1 cellular context compared by ENCODE assay signal in the genomic region with DNA sequence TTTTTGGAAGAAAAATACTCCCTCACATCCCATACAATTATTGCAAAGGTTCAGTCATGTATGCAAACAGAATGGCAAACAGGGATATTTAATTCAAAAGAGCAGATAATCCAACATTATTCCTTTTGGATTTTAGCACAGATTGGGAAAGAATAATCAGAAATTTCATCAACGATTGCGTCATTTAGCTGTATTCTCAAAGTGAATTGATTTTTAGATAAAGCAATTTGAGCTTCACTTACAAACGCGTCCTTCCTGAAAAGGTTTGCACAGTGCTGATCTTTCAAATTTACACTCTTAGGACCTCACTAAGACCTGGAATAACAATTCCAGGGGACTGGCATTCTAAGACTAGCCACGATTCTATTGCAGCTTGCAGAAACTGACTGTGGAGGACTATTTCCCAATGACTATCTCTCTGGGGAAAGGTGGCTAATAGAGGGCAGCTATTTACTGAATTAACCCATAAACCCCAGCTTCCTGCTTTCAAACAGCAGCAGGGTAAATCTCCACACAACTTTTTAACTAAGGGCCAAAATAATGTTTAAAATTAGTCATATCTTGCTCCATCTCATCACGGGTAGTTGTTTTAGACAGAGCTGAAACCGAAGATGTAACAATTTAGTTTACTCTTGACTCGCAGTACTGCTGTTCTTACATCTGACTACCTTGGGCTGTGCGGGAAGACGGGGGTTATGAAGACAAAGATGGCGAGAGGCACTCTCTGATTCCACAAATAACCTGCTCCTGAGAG.
TF ChIP-seq lines count a peak whose summit lies in the region.

No MANE protein-coding gene starts in this region.

TF ChIP-seq in HepG2, 621 proteins besides CTCF, POLR2A, EP300 and RAD21 (continued from another document and continues in another):
- no peak for TF ChIP-seq MTF1 (CRISPR knock-in tag; IDR thresholded peaks at IDR 0.05)
- TF ChIP-seq, protein P1, sequence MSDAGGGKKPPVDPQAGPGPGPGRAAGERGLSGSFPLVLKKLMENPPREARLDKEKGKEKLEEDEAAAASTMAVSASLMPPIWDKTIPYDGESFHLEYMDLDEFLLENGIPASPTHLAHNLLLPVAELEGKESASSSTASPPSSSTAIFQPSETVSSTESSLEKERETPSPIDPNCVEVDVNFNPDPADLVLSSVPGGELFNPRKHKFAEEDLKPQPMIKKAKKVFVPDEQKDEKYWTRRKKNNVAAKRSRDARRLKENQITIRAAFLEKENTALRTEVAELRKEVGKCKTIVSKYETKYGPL (CRISPR knock-in tag; IDR thresholded peaks at IDR 0.05), result no peak
- no peak for TF ChIP-seq TOE1 (CRISPR knock-in tag; IDR thresholded peaks at IDR 0.05)
- TF ChIP-seq PHF5A (CRISPR knock-in tag; IDR thresholded peaks at IDR 0.05; ENCODE audit: low read depth, unreplicated experiment), result no peak
- TF ChIP-seq HNRNPLL (IDR thresholded peaks at IDR 0.05; ENCODE audit: low read depth, low read length, poor library complexity, severe bottlenecking), result no peak
- TF ChIP-seq EZH2 (conservative IDR thresholded peaks at IDR 0.05; ENCODE audit: low read depth, low read length), result no peak
- TF ChIP-seq MATR3 (CRISPR knock-in tag; IDR thresholded peaks at IDR 0.05), result no peak
- no peak for TF ChIP-seq SMYD3 (CRISPR knock-in tag; IDR thresholded peaks at IDR 0.05)
- TF ChIP-seq ZNF251 (CRISPR knock-in tag; IDR thresholded peaks at IDR 0.05), result no peak
- no peak for TF ChIP-seq ZNF546 (CRISPR knock-in tag; conservative IDR thresholded peaks at IDR 0.05)
- TF ChIP-seq ZNF224 (CRISPR knock-in tag; IDR thresholded peaks at IDR 0.05), result no peak
- TF ChIP-seq DMAP1 (CRISPR knock-in tag; IDR thresholded peaks at IDR 0.05), result no peak
- TF ChIP-seq ARNT2 (CRISPR knock-in tag; IDR thresholded peaks at IDR 0.05; ENCODE audit: low read depth), result no peak
- TF ChIP-seq MAFF (IDR thresholded peaks at IDR 0.05; ENCODE audit: low read depth, low read length), result peak; percentile 20; the same call in 1 of the 2 replicates
- TF ChIP-seq, protein P2, sequence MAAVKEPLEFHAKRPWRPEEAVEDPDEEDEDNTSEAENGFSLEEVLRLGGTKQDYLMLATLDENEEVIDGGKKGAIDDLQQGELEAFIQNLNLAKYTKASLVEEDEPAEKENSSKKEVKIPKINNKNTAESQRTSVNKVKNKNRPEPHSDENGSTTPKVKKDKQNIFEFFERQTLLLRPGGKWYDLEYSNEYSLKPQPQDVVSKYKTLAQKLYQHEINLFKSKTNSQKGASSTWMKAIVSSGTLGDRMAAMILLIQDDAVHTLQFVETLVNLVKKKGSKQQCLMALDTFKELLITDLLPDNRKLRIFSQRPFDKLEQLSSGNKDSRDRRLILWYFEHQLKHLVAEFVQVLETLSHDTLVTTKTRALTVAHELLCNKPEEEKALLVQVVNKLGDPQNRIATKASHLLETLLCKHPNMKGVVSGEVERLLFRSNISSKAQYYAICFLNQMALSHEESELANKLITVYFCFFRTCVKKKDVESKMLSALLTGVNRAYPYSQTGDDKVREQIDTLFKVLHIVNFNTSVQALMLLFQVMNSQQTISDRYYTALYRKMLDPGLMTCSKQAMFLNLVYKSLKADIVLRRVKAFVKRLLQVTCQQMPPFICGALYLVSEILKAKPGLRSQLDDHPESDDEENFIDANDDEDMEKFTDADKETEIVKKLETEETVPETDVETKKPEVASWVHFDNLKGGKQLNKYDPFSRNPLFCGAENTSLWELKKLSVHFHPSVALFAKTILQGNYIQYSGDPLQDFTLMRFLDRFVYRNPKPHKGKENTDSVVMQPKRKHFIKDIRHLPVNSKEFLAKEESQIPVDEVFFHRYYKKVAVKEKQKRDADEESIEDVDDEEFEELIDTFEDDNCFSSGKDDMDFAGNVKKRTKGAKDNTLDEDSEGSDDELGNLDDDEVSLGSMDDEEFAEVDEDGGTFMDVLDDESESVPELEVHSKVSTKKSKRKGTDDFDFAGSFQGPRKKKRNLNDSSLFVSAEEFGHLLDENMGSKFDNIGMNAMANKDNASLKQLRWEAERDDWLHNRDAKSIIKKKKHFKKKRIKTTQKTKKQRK (IDR thresholded peaks at IDR 0.05; ENCODE audit: low read length), result no peak
- no peak for TF ChIP-seq KAT7 (CRISPR knock-in tag; IDR thresholded peaks at IDR 0.05; ENCODE audit: borderline replicate concordance)
- TF ChIP-seq MZF1 (CRISPR knock-in tag; IDR thresholded peaks at IDR 0.05; ENCODE audit: borderline replicate concordance), result no peak
- no peak for TF ChIP-seq ZSCAN22 (CRISPR knock-in tag; IDR thresholded peaks at IDR 0.05)
- TF ChIP-seq ZBTB21 (CRISPR knock-in tag; IDR thresholded peaks at IDR 0.05), result no peak
- TF ChIP-seq, protein P3, sequence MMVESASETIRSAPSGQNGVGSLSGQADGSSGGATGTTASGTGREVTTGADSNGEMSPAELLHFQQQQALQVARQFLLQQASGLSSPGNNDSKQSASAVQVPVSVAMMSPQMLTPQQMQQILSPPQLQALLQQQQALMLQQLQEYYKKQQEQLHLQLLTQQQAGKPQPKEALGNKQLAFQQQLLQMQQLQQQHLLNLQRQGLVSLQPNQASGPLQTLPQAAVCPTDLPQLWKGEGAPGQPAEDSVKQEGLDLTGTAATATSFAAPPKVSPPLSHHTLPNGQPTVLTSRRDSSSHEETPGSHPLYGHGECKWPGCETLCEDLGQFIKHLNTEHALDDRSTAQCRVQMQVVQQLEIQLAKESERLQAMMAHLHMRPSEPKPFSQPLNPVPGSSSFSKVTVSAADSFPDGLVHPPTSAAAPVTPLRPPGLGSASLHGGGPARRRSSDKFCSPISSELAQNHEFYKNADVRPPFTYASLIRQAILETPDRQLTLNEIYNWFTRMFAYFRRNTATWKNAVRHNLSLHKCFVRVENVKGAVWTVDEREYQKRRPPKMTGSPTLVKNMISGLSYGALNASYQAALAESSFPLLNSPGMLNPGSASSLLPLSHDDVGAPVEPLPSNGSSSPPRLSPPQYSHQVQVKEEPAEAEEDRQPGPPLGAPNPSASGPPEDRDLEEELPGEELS (CRISPR knock-in tag; IDR thresholded peaks at IDR 0.05), result peak; percentile 36; the same call in 1 of the 2 replicates
- TF ChIP-seq, protein P4, sequence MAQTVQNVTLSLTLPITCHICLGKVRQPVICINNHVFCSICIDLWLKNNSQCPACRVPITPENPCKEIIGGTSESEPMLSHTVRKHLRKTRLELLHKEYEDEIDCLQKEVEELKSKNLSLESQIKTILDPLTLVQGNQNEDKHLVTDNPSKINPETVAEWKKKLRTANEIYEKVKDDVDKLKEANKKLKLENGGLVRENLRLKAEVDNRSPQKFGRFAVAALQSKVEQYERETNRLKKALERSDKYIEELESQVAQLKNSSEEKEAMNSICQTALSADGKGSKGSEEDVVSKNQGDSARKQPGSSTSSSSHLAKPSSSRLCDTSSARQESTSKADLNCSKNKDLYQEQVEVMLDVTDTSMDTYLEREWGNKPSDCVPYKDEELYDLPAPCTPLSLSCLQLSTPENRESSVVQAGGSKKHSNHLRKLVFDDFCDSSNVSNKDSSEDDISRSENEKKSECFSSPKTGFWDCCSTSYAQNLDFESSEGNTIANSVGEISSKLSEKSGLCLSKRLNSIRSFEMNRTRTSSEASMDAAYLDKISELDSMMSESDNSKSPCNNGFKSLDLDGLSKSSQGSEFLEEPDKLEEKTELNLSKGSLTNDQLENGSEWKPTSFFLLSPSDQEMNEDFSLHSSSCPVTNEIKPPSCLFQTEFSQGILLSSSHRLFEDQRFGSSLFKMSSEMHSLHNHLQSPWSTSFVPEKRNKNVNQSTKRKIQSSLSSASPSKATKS (CRISPR knock-in tag; IDR thresholded peaks at IDR 0.05), result no peak
- no peak for TF ChIP-seq GATAD1 (CRISPR knock-in tag; IDR thresholded peaks at IDR 0.05)
- no peak for TF ChIP-seq ZFYVE20 (CRISPR knock-in tag; IDR thresholded peaks at IDR 0.05; ENCODE audit: borderline replicate concordance, low read depth)
- TF ChIP-seq ZNF207 (IDR thresholded peaks at IDR 0.05; ENCODE audit: borderline replicate concordance), result no peak
- TF ChIP-seq RBAK (CRISPR knock-in tag; IDR thresholded peaks at IDR 0.05), result no peak
- no peak for TF ChIP-seq SRY (CRISPR knock-in tag; IDR thresholded peaks at IDR 0.05)
- TF ChIP-seq IKZF4 (CRISPR knock-in tag; IDR thresholded peaks at IDR 0.05; ENCODE audit: borderline replicate concordance, low read depth, not compliant biosample characterization), result no peak
- no peak for TF ChIP-seq ZIK1 (CRISPR knock-in tag; IDR thresholded peaks at IDR 0.05; ENCODE audit: borderline replicate concordance, low read depth)
- no peak for TF ChIP-seq AHR (CRISPR knock-in tag; IDR thresholded peaks at IDR 0.05)
- TF ChIP-seq ZNF761 (CRISPR knock-in tag; conservative IDR thresholded peaks at IDR 0.05), result no peak
- no peak for TF ChIP-seq ZNF841 (CRISPR knock-in tag; IDR thresholded peaks at IDR 0.05; ENCODE audit: borderline replicate concordance)
- no peak for TF ChIP-seq NKX3-1 (CRISPR knock-in tag; IDR thresholded peaks at IDR 0.05)
- TF ChIP-seq JARID2 (CRISPR knock-in tag; IDR thresholded peaks at IDR 0.05; ENCODE audit: insufficient replicate concordance), result no peak
- no peak; the same call in 1 of the 2 replicates for TF ChIP-seq FOSL2 (CRISPR knock-in tag; IDR thresholded peaks at IDR 0.05)
- peak; percentile 78 for TF ChIP-seq ISL2 (CRISPR knock-in tag; IDR thresholded peaks at IDR 0.05)
- TF ChIP-seq, protein P5, sequence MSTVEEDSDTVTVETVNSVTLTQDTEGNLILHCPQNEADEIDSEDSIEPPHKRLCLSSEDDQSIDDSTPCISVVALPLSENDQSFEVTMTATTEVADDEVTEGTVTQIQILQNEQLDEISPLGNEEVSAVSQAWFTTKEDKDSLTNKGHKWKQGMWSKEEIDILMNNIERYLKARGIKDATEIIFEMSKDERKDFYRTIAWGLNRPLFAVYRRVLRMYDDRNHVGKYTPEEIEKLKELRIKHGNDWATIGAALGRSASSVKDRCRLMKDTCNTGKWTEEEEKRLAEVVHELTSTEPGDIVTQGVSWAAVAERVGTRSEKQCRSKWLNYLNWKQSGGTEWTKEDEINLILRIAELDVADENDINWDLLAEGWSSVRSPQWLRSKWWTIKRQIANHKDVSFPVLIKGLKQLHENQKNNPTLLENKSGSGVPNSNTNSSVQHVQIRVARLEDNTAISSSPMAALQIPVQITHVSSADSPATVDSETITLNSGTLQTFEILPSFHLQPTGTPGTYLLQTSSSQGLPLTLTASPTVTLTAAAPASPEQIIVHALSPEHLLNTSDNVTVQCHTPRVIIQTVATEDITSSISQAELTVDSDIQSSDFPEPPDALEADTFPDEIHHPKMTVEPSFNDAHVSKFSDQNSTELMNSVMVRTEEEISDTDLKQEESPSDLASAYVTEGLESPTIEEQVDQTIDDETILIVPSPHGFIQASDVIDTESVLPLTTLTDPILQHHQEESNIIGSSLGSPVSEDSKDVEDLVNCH (CRISPR knock-in tag; IDR thresholded peaks at IDR 0.05), result no peak
- TF ChIP-seq ZNF749 (CRISPR knock-in tag; IDR thresholded peaks at IDR 0.05; ENCODE audit: borderline replicate concordance), result no peak
- TF ChIP-seq, protein P6, sequence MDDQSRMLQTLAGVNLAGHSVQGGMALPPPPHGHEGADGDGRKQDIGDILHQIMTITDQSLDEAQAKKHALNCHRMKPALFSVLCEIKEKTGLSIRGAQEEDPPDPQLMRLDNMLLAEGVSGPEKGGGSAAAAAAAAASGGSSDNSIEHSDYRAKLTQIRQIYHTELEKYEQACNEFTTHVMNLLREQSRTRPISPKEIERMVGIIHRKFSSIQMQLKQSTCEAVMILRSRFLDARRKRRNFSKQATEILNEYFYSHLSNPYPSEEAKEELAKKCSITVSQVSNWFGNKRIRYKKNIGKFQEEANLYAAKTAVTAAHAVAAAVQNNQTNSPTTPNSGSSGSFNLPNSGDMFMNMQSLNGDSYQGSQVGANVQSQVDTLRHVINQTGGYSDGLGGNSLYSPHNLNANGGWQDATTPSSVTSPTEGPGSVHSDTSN (CRISPR knock-in tag; IDR thresholded peaks at IDR 0.05; ENCODE audit: borderline replicate concordance), result no peak
- no peak for TF ChIP-seq ZNF34 (CRISPR knock-in tag; IDR thresholded peaks at IDR 0.05; ENCODE audit: borderline replicate concordance)
- TF ChIP-seq, protein P7, sequence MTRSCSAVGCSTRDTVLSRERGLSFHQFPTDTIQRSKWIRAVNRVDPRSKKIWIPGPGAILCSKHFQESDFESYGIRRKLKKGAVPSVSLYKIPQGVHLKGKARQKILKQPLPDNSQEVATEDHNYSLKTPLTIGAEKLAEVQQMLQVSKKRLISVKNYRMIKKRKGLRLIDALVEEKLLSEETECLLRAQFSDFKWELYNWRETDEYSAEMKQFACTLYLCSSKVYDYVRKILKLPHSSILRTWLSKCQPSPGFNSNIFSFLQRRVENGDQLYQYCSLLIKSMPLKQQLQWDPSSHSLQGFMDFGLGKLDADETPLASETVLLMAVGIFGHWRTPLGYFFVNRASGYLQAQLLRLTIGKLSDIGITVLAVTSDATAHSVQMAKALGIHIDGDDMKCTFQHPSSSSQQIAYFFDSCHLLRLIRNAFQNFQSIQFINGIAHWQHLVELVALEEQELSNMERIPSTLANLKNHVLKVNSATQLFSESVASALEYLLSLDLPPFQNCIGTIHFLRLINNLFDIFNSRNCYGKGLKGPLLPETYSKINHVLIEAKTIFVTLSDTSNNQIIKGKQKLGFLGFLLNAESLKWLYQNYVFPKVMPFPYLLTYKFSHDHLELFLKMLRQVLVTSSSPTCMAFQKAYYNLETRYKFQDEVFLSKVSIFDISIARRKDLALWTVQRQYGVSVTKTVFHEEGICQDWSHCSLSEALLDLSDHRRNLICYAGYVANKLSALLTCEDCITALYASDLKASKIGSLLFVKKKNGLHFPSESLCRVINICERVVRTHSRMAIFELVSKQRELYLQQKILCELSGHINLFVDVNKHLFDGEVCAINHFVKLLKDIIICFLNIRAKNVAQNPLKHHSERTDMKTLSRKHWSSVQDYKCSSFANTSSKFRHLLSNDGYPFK (CRISPR knock-in tag; IDR thresholded peaks at IDR 0.05; ENCODE audit: borderline replicate concordance), result no peak
- TF ChIP-seq, protein P8, sequence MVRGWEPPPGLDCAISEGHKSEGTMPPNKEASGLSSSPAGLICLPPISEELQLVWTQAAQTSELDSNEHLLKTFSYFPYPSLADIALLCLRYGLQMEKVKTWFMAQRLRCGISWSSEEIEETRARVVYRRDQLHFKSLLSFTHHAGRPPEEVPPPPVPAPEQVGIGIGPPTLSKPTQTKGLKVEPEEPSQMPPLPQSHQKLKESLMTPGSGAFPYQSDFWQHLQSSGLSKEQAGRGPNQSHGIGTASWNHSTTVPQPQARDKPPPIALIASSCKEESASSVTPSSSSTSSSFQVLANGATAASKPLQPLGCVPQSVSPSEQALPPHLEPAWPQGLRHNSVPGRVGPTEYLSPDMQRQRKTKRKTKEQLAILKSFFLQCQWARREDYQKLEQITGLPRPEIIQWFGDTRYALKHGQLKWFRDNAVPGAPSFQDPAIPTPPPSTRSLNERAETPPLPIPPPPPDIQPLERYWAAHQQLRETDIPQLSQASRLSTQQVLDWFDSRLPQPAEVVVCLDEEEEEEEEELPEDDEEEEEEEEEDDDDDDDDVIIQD (CRISPR knock-in tag; IDR thresholded peaks at IDR 0.05; ENCODE audit: low read depth), result peak; percentile 25; the same call in 1 of the 2 replicates
- no peak for TF ChIP-seq MED13 (CRISPR knock-in tag; IDR thresholded peaks at IDR 0.05)
- no peak for TF ChIP-seq WIZ (CRISPR knock-in tag; IDR thresholded peaks at IDR 0.05)
- TF ChIP-seq, protein P9, sequence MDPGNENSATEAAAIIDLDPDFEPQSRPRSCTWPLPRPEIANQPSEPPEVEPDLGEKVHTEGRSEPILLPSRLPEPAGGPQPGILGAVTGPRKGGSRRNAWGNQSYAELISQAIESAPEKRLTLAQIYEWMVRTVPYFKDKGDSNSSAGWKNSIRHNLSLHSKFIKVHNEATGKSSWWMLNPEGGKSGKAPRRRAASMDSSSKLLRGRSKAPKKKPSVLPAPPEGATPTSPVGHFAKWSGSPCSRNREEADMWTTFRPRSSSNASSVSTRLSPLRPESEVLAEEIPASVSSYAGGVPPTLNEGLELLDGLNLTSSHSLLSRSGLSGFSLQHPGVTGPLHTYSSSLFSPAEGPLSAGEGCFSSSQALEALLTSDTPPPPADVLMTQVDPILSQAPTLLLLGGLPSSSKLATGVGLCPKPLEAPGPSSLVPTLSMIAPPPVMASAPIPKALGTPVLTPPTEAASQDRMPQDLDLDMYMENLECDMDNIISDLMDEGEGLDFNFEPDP (CRISPR knock-in tag; conservative IDR thresholded peaks at IDR 0.05), result no peak
- no peak for TF ChIP-seq DR1 (CRISPR knock-in tag; IDR thresholded peaks at IDR 0.05)
